Comparison of ENCODE assay signal across 24 cellular contexts in genomic region chr18:46061796-46062195, GRCh38.
"Had no signal": no experiment of that assay in that cellular context is flagged by ENCODE, and none has a peak within 500 bp of the region (broad histone marks: within the 10 kb centered on the region; RNA-seq: fewer than 3 reads in every experiment).

No MANE protein-coding gene starts in this region.

- H3K27ac Mint-ChIP-seq: activated CD4-positive, alpha-beta memory T cell treated with anti-CD3 and anti-CD28 coated beads, Interleukin-2, amount 10 ng/mL, durations not matched to agents 7 days and 5 days; activated CD4-positive, alpha-beta T cell treated with anti-CD3 and anti-CD28 coated beads for 36 hours; activated naive CD8-positive, alpha-beta T cell treated with anti-CD3 and anti-CD28 coated beads, Interleukin-2, amount 10 ng/mL, durations not matched to agents 7 days and 5 days; activated T-helper 2 cell treated with anti-CD3 and anti-CD28 coated beads, Interferon-gamma antibody, Interleukin-2, Interleukin-4, amounts not matched to agents 10 μg/mL and 5 μg/mL and 100 μg/mL, durations not matched to agents 14 hours and 24 hours and 36 hours had no signal

- H3K27me3 ChIP-seq: adrenal gland, breast epithelium, SJCRH30 had no signal

- H3K27ac ChIP-seq: adrenal gland, SJCRH30, VCaP had no signal

- H3K36me3 ChIP-seq: adrenal gland, breast epithelium, SJCRH30 had no signal

- DNase-seq: activated CD4-positive, alpha-beta memory T cell treated with anti-CD3 and anti-CD28 coated beads, Interleukin-2, amount 10 ng/mL, durations not matched to agents 7 days and 5 days; activated CD4-positive, alpha-beta T cell treated with anti-CD3 and anti-CD28 coated beads for 36 hours; activated CD4-positive, alpha-beta T cell treated with anti-CD3 and anti-CD28 coated beads, Interleukin-2, amount 50 U/mL, for 1 hour; activated naive CD4-positive, alpha-beta T cell treated with anti-CD3 and anti-CD28 coated beads, Interleukin-2, amount 50 U/mL, for 16 hours; activated naive CD8-positive, alpha-beta T cell treated with anti-CD3 and anti-CD28 coated beads, Interleukin-2, amount 10 ng/mL, durations not matched to agents 7 days and 5 days; activated T-cell treated with anti-CD3 and anti-CD28 coated beads for 4 hours; adrenal gland; anterior cingulate cortex; caudate nucleus; NCI-H1048; NCI-H146; NCI-H1930; NCI-H2171 treated with DMSO at 0.1 percent for 48 hours; NCI-H226; NCI-H526; NCI-H774; Right ventricle myocardium superior; SJCRH30; SK-N-SH; T-helper 1 cell had no signal

- H3K4me3 ChIP-seq: adrenal gland, breast epithelium, SJCRH30 had no signal

- H3K27me3 Mint-ChIP-seq: activated CD4-positive, alpha-beta memory T cell treated with anti-CD3 and anti-CD28 coated beads, Interleukin-2, amount 10 ng/mL, durations not matched to agents 7 days and 5 days; activated CD4-positive, alpha-beta T cell treated with anti-CD3 and anti-CD28 coated beads for 36 hours; activated naive CD8-positive, alpha-beta T cell treated with anti-CD3 and anti-CD28 coated beads, Interleukin-2, amount 10 ng/mL, durations not matched to agents 7 days and 5 days had no signal

- H3K9me3 ChIP-seq: adrenal gland, breast epithelium, SJCRH30, SK-N-SH had no signal

- H3K9ac ChIP-seq: SK-N-SH had no signal

- H3K4me1 ChIP-seq: breast epithelium, SJCRH30 had no signal

- H3K4me3 Mint-ChIP-seq: activated CD4-positive, alpha-beta memory T cell treated with anti-CD3 and anti-CD28 coated beads, Interleukin-2, amount 10 ng/mL, durations not matched to agents 7 days and 5 days; activated CD4-positive, alpha-beta T cell treated with anti-CD3 and anti-CD28 coated beads for 36 hours; activated naive CD8-positive, alpha-beta T cell treated with anti-CD3 and anti-CD28 coated beads, Interleukin-2, amount 10 ng/mL, durations not matched to agents 7 days and 5 days had no signal

- ATAC-seq: activated CD4-positive, alpha-beta T cell treated with anti-CD3 and anti-CD28 coated beads for 36 hours; Panc1 had no signal

- H3K9me3 Mint-ChIP-seq: activated CD4-positive, alpha-beta memory T cell treated with anti-CD3 and anti-CD28 coated beads, Interleukin-2, amount 10 ng/mL, durations not matched to agents 7 days and 5 days; activated naive CD8-positive, alpha-beta T cell treated with anti-CD3 and anti-CD28 coated beads, Interleukin-2, amount 10 ng/mL, durations not matched to agents 7 days and 5 days; activated T-helper 2 cell treated with anti-CD3 and anti-CD28 coated beads, Interferon-gamma antibody, Interleukin-2, Interleukin-4, amounts not matched to agents 10 μg/mL and 5 μg/mL and 100 μg/mL, durations not matched to agents 14 hours and 24 hours and 36 hours had no signal

- H3K4me2 ChIP-seq: SK-N-SH had no signal
